ENCODE assay signal across 17 cellular contexts in the genomic region with DNA sequence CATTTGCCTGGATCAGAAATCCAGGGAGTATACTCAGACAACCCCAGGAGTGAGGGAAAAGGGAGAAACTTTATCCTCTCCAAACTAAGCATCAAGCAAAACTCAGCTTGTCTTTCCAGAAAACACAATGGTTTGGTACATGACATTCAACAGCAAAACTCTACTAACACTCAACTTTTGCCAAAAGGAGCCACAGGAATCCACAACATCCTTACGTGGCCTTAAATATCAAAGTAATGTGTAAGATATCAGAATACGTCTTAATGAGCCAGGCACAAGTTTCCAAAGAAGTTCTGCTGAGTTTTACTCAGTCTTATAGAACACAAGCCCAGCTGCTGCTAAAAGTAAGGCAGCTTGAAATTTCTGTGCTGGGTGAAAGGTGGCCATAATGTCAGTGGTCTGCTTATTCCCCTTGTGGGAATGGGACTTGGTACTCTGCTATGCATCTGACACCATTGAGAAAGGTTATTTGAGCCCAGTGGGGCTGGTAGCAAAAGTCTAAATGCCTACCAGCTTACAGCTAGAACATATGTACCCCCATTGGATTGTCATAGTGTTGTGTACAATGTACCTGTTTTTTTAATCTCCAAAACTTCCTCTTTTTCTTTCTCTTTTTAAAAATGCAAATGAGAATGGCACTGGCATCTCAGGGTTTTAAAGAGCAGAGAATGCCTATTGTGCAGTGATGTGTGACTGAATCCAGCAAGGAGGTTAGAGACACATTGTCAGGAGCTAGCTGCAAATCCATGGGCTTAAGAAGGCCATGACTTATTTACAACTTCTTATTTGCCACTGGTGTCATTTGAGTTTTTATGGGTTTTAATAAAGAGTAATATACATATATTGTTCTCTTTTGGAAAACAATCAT.
"Had no signal": no experiment of that assay in that cellular context is flagged by ENCODE, and none has a peak within 500 bp of the region (broad histone marks: within the 10 kb centered on the region; RNA-seq: fewer than 3 reads in every experiment).

No MANE protein-coding gene starts in this region.

- ATAC-seq: activated CD4-positive, CD25-positive, alpha-beta regulatory T cell treated with anti-CD3 and anti-CD28 coated beads, Interleukin-2, amount 50 U/mL, for 24 hours; activated naive CD8-positive, alpha-beta T cell treated with anti-CD3 and anti-CD28 coated beads, Interleukin-2, amount 50 U/mL, for 24 hours; esophagus mucosa; left ventricle myocardium superior; pancreas had no signal

- H3K4me3 Mint-ChIP-seq: activated naive CD8-positive, alpha-beta T cell treated with anti-CD3 and anti-CD28 coated beads, Interleukin-2, amount 50 U/mL, for 24 hours; neural crest cell had no signal

- FAIRE-seq: colon, endometrium, keratinocyte, pancreas had no signal

- H3K9me3 ChIP-seq: pancreas, tibial artery, uterus had no signal

- H3K9me3 Mint-ChIP-seq: activated naive CD8-positive, alpha-beta T cell treated with anti-CD3 and anti-CD28 coated beads, Interleukin-2, amount 50 U/mL, for 24 hours had no signal

- H3K4me1 ChIP-seq: pancreas, tibial artery, uterus had no signal

- DNase-seq: activated CD4-positive, alpha-beta T cell treated with anti-CD3 and anti-CD28 coated beads, Interleukin-2, amount 50 U/mL, for 1 hour; activated naive CD4-positive, alpha-beta T cell; activated naive CD8-positive, alpha-beta T cell treated with anti-CD3 and anti-CD28 coated beads, Interleukin-2, amount 50 U/mL, for 24 hours; hippocampal formation; left ventricle myocardium superior; mesenchymal stem cell; pancreas; stimulated activated CD4-positive, alpha-beta T cell treated with anti-CD3 and anti-CD28 coated beads, Interleukin-12 subunit alpha, Interleukin-12 subunit beta, amount 100 ng/mL, for 4 hours; stimulated activated CD4-positive, alpha-beta T cell treated with anti-CD3 and anti-CD28 coated beads, Interleukin-2, amount 100 ng/mL, for 24 hours; tibial artery; uterus had no signal

- H3K27ac Mint-ChIP-seq: activated naive CD8-positive, alpha-beta T cell treated with anti-CD3 and anti-CD28 coated beads, Interleukin-2, amount 50 U/mL, for 24 hours had no signal

- H3K4me3 ChIP-seq: pancreas, tibial artery, uterus had no signal

- H3K27me3 ChIP-seq: pancreas, tibial artery, uterus had no signal

- H3K36me3 ChIP-seq: pancreas, tibial artery, uterus had no signal

- H3K27ac ChIP-seq: pancreas, tibial artery, uterus had no signal

- H3K27me3 Mint-ChIP-seq: activated naive CD8-positive, alpha-beta T cell treated with anti-CD3 and anti-CD28 coated beads, Interleukin-2, amount 50 U/mL, for 24 hours had no signal
